ENCODE assay signal across 19 cellular contexts in the genomic region with DNA sequence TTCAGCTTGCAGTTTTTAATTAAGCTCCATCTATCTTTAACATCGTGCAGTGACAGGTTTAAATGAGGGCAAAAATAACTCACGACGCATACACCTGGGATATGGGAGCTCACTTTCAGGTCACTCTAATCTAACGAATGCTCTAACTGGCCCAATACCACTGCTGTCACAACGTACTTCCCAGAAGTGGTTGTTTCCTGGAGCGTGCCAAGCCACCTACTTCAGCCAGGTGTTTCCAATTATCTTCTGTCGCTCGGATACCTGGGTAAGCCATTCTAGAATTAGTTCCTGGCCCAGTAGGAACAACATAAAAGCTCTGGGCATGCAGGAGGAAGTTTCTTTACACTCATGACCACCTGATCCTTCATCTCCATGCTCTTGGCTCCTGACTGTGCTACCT.
DNase-seq lines count a peak whose midpoint lies in the region; FAIRE-seq and TF ChIP-seq lines count a peak whose summit lies in the region.
"Had no signal": no experiment of that assay in that cellular context is flagged by ENCODE, and none has a peak within 500 bp of the region (broad histone marks: within the 10 kb centered on the region; RNA-seq: fewer than 3 reads in every experiment).

No MANE protein-coding gene starts in this region.

- H3K4me3 Mint-ChIP-seq in nephron, result no peak overlapping the region
- no peak overlapping the region for H3K4me3 Mint-ChIP-seq in CD14-positive monocyte
- H3K4me3 Mint-ChIP-seq: activated CD4-positive, alpha-beta T cell treated with anti-CD3 and anti-CD28 coated beads, Interleukin-2, amount 10 ng/mL, durations not matched to agents 24 days and 14 days; CD8-positive, alpha-beta memory T cell; immature natural killer cell; stimulated activated effector memory CD8-positive, alpha-beta T cell treated with anti-CD3 and anti-CD28 coated beads, Interleukin-12 subunit alpha, Interleukin-12 subunit beta, amount 100 ng/mL, for 72 hours had no signal

- intact Hi-C loops in CD14-positive monocyte (cut with micrococcal nuclease), result no loop called here

- peak; percentile 70 for DNase-seq in DMS79 treated with DMSO at 0.1 percent for 48 hours (lab: John Stamatoyannopoulos, UW)
- DNase-seq in NCI-H146 (lab: John Stamatoyannopoulos, UW), result peak; percentile 36
- DNase-seq in NCI-H510A treated with DMSO at 0.1 percent for 48 hours (lab: John Stamatoyannopoulos, UW), result peak; percentile 88
- no peak for DNase-seq in GM19239 (ENCODE audit: insufficient read length, low spot score)
- DNase-seq in CD14-positive monocyte (ENCODE audit: low spot score), result no peak
- DNase-seq in NCI-H446 treated with DMSO at 0.1 percent for 48 hours (lab: John Stamatoyannopoulos, UW), result no peak
- DNase-seq: activated CD4-positive, alpha-beta T cell treated with anti-CD3 and anti-CD28 coated beads, Interleukin-2, amount 10 ng/mL, durations not matched to agents 24 days and 14 days; activated effector memory CD4-positive, alpha-beta T cell treated with anti-CD3 and anti-CD28 coated beads, Interleukin-2, amount 50 U/mL, for 16 hours; CD8-positive, alpha-beta memory T cell; immature natural killer cell; IMR-90; SIG-M5; stimulated activated CD4-positive, alpha-beta T cell treated with anti-CD3 and anti-CD28 coated beads, Interleukin-15, amount 100 ng/mL, for 24 hours; T-helper 1 cell; testis had no signal

- H3K9me3 Mint-ChIP-seq in nephron, result peaks cover 19% of the 10 kb centered on the region
- H3K9me3 Mint-ChIP-seq in CD14-positive monocyte, result peaks cover 4 to 16% (median 8%) of the 10 kb centered on the region in 7 donors

- no peak for FAIRE-seq in GM19239 (lab: Jason Lieb, UNC)
- FAIRE-seq: bronchial epithelial cell, G401.6 had no signal

- H3K36me3 Mint-ChIP-seq in nephron (ENCODE audit: low read depth), result peaks cover 10% of the 10 kb centered on the region
- H3K36me3 Mint-ChIP-seq in CD14-positive monocyte, result peaks cover 0 to 3% of the 10 kb centered on the region in 2 donors
- H3K36me3 Mint-ChIP-seq: stimulated activated effector memory CD8-positive, alpha-beta T cell treated with anti-CD3 and anti-CD28 coated beads, Interleukin-12 subunit alpha, Interleukin-12 subunit beta, amount 100 ng/mL, for 72 hours had no signal

- H3K27me3 Mint-ChIP-seq in nephron (ENCODE audit: low read depth) (peaks cover 5% of the 10 kb centered on the region), CD14-positive monocyte (ENCODE audit: low read depth in 3 of 3) (peaks cover 0 to 3% (median 1%) of the 10 kb centered on the region in 3 donors)
- H3K27me3 Mint-ChIP-seq: activated CD4-positive, alpha-beta T cell treated with anti-CD3 and anti-CD28 coated beads, Interleukin-2, amount 10 ng/mL, durations not matched to agents 24 days and 14 days; CD8-positive, alpha-beta memory T cell had no signal

- H3K27ac Mint-ChIP-seq in nephron (peak overlapping the region; percentile 39 to 52 (median 47)), CD14-positive monocyte (no peak overlapping the region)
- H3K27ac Mint-ChIP-seq: activated CD4-positive, alpha-beta T cell treated with anti-CD3 and anti-CD28 coated beads, Interleukin-2, amount 10 ng/mL, durations not matched to agents 24 days and 14 days; CD8-positive, alpha-beta memory T cell; immature natural killer cell; stimulated activated effector memory CD8-positive, alpha-beta T cell treated with anti-CD3 and anti-CD28 coated beads, Interleukin-12 subunit alpha, Interleukin-12 subunit beta, amount 100 ng/mL, for 72 hours had no signal

- H3K4me1 Mint-ChIP-seq in nephron (peaks cover 27% of the 10 kb centered on the region), CD14-positive monocyte (no peaks in the 10 kb centered on the region)
- H3K4me1 Mint-ChIP-seq: activated CD4-positive, alpha-beta T cell treated with anti-CD3 and anti-CD28 coated beads, Interleukin-2, amount 10 ng/mL, durations not matched to agents 24 days and 14 days; CD8-positive, alpha-beta memory T cell; immature natural killer cell; stimulated activated effector memory CD8-positive, alpha-beta T cell treated with anti-CD3 and anti-CD28 coated beads, Interleukin-12 subunit alpha, Interleukin-12 subunit beta, amount 100 ng/mL, for 72 hours had no signal

- TF ChIP-seq CTCF in nephron (IDR thresholded peaks at IDR 0.05; ENCODE audit: unreplicated experiment in 3 of 3) (no peak), CD14-positive monocyte (IDR thresholded peaks at IDR 0.05) (no peak)

Comparison
In these comparisons a context has a peak if more than half of its experiments do, and no peak if none do; other contexts are left out.
1. DNase-seq: peak in DMS79 treated with DMSO at 0.1 percent for 48 hours (single experiment), NCI-H146 (single experiment) and NCI-H510A treated with DMSO at 0.1 percent for 48 hours (single experiment); none in GM19239 (single experiment), CD14-positive monocyte (single experiment) and NCI-H446 treated with DMSO at 0.1 percent for 48 hours (single experiment).
2. H3K27ac Mint-ChIP-seq: peak in nephron (3 of 3); none in CD14-positive monocyte (0 of 7).